34 cellular contexts compared by ENCODE assay signal in genomic region chr7:21401944-21402343, GRCh38.
"Had no signal": no experiment of that assay in that cellular context is flagged by ENCODE, and none has a peak within 500 bp of the region (broad histone marks: within the 10 kb centered on the region; RNA-seq: fewer than 3 reads in every experiment).

No MANE protein-coding gene starts in this region.

- H3K9me3 ChIP-seq: MG63 had no signal

- H3K4me3 ChIP-seq: MG63 had no signal

- H3K27me3 ChIP-seq: MG63 had no signal

- DNase-seq: Karpas-422, Kasumi-1, MG63, MM.1S, MV-4-11, NCI-H1048, NCI-H1092, NCI-H1092 treated with DMSO at 0.1 percent for 48 hours, NCI-H1105, NCI-H1105 treated with DMSO at 0.1 percent for 48 hours, NCI-H1417, NCI-H1417 treated with DMSO at 0.1 percent for 48 hours, NCI-H1436, NCI-H1436 treated with DMSO at 0.1 percent for 48 hours, NCI-H146, NCI-H1694, NCI-H1694 treated with DMSO at 0.1 percent for 48 hours, NCI-H187, NCI-H187 treated with DMSO at 0.1 percent for 48 hours, NCI-H1930, NCI-H2029, NCI-H2029 treated with DMSO at 0.1 percent for 48 hours, NCI-H2081, NCI-H2081 treated with DMSO at 0.1 percent for 48 hours, NCI-H2107, NCI-H2171, NCI-H2171 treated with DMSO at 0.1 percent for 48 hours, NCI-H2227 treated with DMSO at 0.1 percent for 48 hours, NCI-H226, NCI-H345, NCI-H446, NCI-H446 treated with DMSO at 0.1 percent for 48 hours, NCI-H510A, NCI-H510A treated with DMSO at 0.1 percent for 48 hours had no signal

- H3K36me3 ChIP-seq: MG63 had no signal
